ENCODE assay signal across 7 cellular contexts in the genomic region with DNA sequence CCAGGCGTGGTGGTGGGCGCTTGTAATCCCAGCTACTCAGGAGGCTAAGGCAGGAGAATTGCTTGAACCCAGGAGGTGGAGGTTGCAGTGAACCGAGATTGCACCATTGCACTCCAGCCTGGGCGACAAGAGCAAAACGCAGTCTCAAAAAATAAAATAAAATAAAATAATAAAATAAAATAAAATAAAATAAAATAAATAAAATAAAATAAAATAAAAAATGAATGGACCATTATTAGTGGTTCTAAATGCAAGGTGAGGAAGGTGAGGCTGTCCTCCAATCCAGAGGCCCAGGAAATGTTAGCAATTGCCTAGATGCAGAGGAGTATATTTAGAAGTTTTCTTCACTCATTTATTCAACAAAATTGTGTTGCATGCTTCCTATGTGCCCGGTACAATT. TPM values are rescaled to one million over a fixed set of nuclear protein-coding genes. Genes with fewer than 3 reads are reported as not detected.
"Had no signal": no experiment of that assay in that cellular context is flagged by ENCODE, and none has a peak within 500 bp of the region (broad histone marks: within the 10 kb centered on the region; RNA-seq: fewer than 3 reads in every experiment).

No MANE protein-coding gene starts in this region.

RNA-seq across cellular contexts. Expression of gene CRMP1, which starts 55.4 kb away (rescaled TPM):
- total RNA-seq: activated CD4-positive, alpha-beta memory T cell treated with anti-CD3 and anti-CD28 coated beads for 36 hours; activated CD4-positive, alpha-beta T cell treated with anti-CD3 and anti-CD28 coated beads for 36 hours; activated CD4-positive, alpha-beta T cell treated with anti-CD3 and anti-CD28 coated beads, Interleukin-2, amount 10 ng/mL, durations not matched to agents 24 days and 14 days; activated CD8-positive, alpha-beta memory T cell treated with anti-CD3 and anti-CD28 coated beads for 36 hours; activated CD8-positive, alpha-beta T cell treated with anti-CD3 and anti-CD28 coated beads for 36 hours; activated CD8-positive, alpha-beta T cell treated with anti-CD3 and anti-CD28 coated beads, Interleukin-2, amount 10 ng/mL, durations not matched to agents 7 days and 5 days; T-helper 17 cell had no signal
